In the genomic region with DNA sequence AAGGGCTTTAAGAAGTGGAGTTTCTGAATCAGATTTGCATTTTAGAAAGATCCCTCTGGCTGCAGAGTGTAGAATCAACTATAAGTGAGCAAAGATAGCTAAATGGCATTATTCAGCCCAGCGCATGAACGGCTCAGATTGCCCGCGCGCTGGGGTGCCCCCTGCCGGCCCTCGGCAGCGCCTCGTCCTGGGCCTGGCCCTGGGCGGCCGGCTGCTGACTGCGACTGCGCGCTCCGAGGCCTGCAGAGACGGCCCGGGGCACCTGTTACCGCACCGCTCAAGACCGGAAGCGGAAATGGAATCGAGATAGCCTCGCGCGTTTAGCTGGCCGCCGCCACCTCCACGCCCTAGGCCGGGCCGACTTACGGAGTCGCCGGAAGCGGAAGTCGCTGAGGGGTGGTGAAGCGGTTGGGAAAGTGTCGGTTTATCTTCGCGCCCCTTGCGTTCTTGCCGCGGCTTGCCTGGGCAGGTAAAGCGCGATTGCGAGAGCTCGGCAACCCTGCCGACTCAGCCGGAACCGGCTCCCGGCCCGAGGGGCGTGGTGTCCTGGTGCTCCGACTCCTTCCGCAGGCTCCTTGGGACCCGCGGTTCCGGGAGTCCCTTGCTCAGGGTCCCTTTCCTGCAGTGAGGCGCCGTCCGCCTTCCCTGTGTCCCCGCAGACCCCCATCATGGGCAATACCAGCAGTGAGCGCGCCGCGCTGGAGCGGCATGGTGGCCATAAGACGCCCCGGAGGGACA, we compare ENCODE assay signal across 1 cellular context.
A peak's percentile ranks its signal among the peaks of the same experiment; 100 is the strongest.
TF ChIP-seq lines count a peak whose summit lies in the region.

A gene with protein sequence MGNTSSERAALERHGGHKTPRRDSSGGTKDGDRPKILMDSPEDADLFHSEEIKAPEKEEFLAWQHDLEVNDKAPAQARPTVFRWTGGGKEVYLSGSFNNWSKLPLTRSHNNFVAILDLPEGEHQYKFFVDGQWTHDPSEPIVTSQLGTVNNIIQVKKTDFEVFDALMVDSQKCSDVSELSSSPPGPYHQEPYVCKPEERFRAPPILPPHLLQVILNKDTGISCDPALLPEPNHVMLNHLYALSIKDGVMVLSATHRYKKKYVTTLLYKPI (plus strand): TSS at position 557 of the 738 bp plus-strand sequence. CDS start 112 bp downstream, at position 669.

TF ChIP-seq in HEK293, 187 proteins besides CTCF, POLR2A, EP300 and RAD21 (continued from another document and continues in another):
- TF ChIP-seq, protein P1, sequence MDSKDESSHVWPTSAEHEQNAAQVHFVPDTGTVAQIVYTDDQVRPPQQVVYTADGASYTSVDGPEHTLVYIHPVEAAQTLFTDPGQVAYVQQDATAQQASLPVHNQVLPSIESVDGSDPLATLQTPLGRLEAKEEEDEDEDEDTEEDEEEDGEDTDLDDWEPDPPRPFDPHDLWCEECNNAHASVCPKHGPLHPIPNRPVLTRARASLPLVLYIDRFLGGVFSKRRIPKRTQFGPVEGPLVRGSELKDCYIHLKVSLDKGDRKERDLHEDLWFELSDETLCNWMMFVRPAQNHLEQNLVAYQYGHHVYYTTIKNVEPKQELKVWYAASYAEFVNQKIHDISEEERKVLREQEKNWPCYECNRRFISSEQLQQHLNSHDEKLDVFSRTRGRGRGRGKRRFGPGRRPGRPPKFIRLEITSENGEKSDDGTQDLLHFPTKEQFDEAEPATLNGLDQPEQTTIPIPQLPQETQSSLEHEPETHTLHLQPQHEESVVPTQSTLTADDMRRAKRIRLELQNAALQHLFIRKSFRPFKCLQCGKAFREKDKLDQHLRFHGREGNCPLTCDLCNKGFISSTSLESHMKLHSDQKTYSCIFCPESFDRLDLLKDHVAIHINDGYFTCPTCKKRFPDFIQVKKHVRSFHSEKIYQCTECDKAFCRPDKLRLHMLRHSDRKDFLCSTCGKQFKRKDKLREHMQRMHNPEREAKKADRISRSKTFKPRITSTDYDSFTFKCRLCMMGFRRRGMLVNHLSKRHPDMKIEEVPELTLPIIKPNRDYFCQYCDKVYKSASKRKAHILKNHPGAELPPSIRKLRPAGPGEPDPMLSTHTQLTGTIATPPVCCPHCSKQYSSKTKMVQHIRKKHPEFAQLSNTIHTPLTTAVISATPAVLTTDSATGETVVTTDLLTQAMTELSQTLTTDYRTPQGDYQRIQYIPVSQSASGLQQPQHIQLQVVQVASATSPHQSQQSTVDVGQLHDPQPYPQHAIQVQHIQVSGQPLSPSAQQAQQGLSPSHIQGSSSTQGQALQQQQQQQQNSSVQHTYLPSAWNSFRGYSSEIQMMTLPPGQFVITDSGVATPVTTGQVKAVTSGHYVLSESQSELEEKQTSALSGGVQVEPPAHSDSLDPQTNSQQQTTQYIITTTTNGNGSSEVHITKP (tag by site-specific recombination; IDR thresholded peaks at IDR 0.05): peak; percentile 73
- TF ChIP-seq TRIM28 (IDR thresholded peaks at IDR 0.05; ENCODE audit: borderline replicate concordance, low read length) (peak; percentile 50; the same call in 1 of the 2 replicates), SP3 (tag by site-specific recombination; IDR thresholded peaks at IDR 0.05) (peak; percentile 76), ZNF791 (tag by site-specific recombination; IDR thresholded peaks at IDR 0.05) (no peak), ZNF266 (tag by site-specific recombination; IDR thresholded peaks at IDR 0.05; ENCODE audit: low read depth) (no peak), EGR2 (tag by site-specific recombination; IDR thresholded peaks at IDR 0.05; ENCODE audit: low read depth) (no peak; the same call in 1 of the 2 replicates), SP2 (tag by site-specific recombination; IDR thresholded peaks at IDR 0.05) (peak; percentile 98), OSR2 (tag by site-specific recombination; IDR thresholded peaks at IDR 0.05) (no peak), SCRT2 (tag by site-specific recombination; IDR thresholded peaks at IDR 0.05) (peak; percentile 100), ZNF561 (tag by site-specific recombination; IDR thresholded peaks at IDR 0.05; ENCODE audit: borderline replicate concordance) (no peak), ZNF664 (tag by site-specific recombination; IDR thresholded peaks at IDR 0.05) (no peak), MZF1 (tag by site-specific recombination; IDR thresholded peaks at IDR 0.05; ENCODE audit: borderline replicate concordance) (no peak), KLF7 (tag by site-specific recombination; IDR thresholded peaks at IDR 0.05; ENCODE audit: borderline replicate concordance) (0 out of 2 replicates have a peak, but pooled peaks have one; percentile 45), HOXC10 (CRISPR knock-in tag; IDR thresholded peaks at IDR 0.05) (no peak), ZNF175 (tag by site-specific recombination; IDR thresholded peaks at IDR 0.05) (no peak), ZNF10 (tag by site-specific recombination; IDR thresholded peaks at IDR 0.05) (0 out of 2 replicates have a peak, but pooled peaks have one; percentile 13), GLIS1 (tag by site-specific recombination; IDR thresholded peaks at IDR 0.05) (peak; percentile 23; the same call in 1 of the 2 replicates), IKZF3 (tag by site-specific recombination; IDR thresholded peaks at IDR 0.05) (0 out of 2 replicates have a peak, but pooled peaks have one; percentile 8), ZNF324 (tag by site-specific recombination; IDR thresholded peaks at IDR 0.05) (no peak; the same call in 1 of the 2 replicates), GLIS2 (tag by site-specific recombination; IDR thresholded peaks at IDR 0.05) (peak; percentile 44; the same call in 1 of the 2 replicates), ZSCAN30 (tag by site-specific recombination; IDR thresholded peaks at IDR 0.05) (peak; percentile 5)
- TF ChIP-seq, protein P2, sequence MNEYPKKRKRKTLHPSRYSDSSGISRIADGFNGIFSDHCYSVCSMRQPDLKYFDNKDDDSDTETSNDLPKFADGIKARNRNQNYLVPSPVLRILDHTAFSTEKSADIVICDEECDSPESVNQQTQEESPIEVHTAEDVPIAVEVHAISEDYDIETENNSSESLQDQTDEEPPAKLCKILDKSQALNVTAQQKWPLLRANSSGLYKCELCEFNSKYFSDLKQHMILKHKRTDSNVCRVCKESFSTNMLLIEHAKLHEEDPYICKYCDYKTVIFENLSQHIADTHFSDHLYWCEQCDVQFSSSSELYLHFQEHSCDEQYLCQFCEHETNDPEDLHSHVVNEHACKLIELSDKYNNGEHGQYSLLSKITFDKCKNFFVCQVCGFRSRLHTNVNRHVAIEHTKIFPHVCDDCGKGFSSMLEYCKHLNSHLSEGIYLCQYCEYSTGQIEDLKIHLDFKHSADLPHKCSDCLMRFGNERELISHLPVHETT (tag by site-specific recombination; IDR thresholded peaks at IDR 0.05): no peak
- TF ChIP-seq, protein P3, sequence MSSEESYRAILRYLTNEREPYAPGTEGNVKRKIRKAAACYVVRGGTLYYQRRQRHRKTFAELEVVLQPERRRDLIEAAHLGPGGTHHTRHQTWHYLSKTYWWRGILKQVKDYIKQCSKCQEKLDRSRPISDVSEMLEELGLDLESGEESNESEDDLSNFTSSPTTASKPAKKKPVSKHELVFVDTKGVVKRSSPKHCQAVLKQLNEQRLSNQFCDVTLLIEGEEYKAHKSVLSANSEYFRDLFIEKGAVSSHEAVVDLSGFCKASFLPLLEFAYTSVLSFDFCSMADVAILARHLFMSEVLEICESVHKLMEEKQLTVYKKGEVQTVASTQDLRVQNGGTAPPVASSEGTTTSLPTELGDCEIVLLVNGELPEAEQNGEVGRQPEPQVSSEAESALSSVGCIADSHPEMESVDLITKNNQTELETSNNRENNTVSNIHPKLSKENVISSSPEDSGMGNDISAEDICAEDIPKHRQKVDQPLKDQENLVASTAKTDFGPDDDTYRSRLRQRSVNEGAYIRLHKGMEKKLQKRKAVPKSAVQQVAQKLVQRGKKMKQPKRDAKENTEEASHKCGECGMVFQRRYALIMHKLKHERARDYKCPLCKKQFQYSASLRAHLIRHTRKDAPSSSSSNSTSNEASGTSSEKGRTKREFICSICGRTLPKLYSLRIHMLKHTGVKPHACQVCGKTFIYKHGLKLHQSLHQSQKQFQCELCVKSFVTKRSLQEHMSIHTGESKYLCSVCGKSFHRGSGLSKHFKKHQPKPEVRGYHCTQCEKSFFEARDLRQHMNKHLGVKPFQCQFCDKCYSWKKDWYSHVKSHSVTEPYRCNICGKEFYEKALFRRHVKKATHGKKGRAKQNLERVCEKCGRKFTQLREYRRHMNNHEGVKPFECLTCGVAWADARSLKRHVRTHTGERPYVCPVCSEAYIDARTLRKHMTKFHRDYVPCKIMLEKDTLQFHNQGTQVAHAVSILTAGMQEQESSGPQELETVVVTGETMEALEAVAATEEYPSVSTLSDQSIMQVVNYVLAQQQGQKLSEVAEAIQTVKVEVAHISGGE (tag by site-specific recombination; conservative IDR thresholded peaks at IDR 0.05; ENCODE audit: low read depth): peak; percentile 98
- TF ChIP-seq, protein P4, sequence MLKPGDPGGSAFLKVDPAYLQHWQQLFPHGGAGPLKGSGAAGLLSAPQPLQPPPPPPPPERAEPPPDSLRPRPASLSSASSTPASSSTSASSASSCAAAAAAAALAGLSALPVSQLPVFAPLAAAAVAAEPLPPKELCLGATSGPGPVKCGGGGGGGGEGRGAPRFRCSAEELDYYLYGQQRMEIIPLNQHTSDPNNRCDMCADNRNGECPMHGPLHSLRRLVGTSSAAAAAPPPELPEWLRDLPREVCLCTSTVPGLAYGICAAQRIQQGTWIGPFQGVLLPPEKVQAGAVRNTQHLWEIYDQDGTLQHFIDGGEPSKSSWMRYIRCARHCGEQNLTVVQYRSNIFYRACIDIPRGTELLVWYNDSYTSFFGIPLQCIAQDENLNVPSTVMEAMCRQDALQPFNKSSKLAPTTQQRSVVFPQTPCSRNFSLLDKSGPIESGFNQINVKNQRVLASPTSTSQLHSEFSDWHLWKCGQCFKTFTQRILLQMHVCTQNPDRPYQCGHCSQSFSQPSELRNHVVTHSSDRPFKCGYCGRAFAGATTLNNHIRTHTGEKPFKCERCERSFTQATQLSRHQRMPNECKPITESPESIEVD (tag by site-specific recombination; IDR thresholded peaks at IDR 0.05): no peak
- TF ChIP-seq, protein P5, sequence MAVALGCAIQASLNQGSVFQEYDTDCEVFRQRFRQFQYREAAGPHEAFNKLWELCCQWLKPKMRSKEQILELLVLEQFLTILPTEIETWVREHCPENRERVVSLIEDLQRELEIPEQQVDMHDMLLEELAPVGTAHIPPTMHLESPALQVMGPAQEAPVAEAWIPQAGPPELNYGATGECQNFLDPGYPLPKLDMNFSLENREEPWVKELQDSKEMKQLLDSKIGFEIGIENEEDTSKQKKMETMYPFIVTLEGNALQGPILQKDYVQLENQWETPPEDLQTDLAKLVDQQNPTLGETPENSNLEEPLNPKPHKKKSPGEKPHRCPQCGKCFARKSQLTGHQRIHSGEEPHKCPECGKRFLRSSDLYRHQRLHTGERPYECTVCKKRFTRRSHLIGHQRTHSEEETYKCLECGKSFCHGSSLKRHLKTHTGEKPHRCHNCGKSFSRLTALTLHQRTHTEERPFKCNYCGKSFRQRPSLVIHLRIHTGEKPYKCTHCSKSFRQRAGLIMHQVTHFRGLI (tag by site-specific recombination; IDR thresholded peaks at IDR 0.05): no peak
- TF ChIP-seq, protein P6, sequence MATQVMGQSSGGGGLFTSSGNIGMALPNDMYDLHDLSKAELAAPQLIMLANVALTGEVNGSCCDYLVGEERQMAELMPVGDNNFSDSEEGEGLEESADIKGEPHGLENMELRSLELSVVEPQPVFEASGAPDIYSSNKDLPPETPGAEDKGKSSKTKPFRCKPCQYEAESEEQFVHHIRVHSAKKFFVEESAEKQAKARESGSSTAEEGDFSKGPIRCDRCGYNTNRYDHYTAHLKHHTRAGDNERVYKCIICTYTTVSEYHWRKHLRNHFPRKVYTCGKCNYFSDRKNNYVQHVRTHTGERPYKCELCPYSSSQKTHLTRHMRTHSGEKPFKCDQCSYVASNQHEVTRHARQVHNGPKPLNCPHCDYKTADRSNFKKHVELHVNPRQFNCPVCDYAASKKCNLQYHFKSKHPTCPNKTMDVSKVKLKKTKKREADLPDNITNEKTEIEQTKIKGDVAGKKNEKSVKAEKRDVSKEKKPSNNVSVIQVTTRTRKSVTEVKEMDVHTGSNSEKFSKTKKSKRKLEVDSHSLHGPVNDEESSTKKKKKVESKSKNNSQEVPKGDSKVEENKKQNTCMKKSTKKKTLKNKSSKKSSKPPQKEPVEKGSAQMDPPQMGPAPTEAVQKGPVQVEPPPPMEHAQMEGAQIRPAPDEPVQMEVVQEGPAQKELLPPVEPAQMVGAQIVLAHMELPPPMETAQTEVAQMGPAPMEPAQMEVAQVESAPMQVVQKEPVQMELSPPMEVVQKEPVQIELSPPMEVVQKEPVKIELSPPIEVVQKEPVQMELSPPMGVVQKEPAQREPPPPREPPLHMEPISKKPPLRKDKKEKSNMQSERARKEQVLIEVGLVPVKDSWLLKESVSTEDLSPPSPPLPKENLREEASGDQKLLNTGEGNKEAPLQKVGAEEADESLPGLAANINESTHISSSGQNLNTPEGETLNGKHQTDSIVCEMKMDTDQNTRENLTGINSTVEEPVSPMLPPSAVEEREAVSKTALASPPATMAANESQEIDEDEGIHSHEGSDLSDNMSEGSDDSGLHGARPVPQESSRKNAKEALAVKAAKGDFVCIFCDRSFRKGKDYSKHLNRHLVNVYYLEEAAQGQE (tag by site-specific recombination; IDR thresholded peaks at IDR 0.05): 0 out of 2 replicates have a peak, but pooled peaks have one; percentile 44
- TF ChIP-seq, protein P7, sequence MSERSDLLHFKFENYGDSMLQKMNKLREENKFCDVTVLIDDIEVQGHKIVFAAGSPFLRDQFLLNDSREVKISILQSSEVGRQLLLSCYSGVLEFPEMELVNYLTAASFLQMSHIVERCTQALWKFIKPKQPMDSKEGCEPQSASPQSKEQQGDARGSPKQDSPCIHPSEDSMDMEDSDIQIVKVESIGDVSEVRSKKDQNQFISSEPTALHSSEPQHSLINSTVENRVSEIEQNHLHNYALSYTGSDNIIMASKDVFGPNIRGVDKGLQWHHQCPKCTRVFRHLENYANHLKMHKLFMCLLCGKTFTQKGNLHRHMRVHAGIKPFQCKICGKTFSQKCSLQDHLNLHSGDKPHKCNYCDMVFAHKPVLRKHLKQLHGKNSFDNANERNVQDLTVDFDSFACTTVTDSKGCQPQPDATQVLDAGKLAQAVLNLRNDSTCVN (tag by site-specific recombination; optimal IDR thresholded peaks at IDR 0.05): peak; percentile 58
- TF ChIP-seq, protein P8, sequence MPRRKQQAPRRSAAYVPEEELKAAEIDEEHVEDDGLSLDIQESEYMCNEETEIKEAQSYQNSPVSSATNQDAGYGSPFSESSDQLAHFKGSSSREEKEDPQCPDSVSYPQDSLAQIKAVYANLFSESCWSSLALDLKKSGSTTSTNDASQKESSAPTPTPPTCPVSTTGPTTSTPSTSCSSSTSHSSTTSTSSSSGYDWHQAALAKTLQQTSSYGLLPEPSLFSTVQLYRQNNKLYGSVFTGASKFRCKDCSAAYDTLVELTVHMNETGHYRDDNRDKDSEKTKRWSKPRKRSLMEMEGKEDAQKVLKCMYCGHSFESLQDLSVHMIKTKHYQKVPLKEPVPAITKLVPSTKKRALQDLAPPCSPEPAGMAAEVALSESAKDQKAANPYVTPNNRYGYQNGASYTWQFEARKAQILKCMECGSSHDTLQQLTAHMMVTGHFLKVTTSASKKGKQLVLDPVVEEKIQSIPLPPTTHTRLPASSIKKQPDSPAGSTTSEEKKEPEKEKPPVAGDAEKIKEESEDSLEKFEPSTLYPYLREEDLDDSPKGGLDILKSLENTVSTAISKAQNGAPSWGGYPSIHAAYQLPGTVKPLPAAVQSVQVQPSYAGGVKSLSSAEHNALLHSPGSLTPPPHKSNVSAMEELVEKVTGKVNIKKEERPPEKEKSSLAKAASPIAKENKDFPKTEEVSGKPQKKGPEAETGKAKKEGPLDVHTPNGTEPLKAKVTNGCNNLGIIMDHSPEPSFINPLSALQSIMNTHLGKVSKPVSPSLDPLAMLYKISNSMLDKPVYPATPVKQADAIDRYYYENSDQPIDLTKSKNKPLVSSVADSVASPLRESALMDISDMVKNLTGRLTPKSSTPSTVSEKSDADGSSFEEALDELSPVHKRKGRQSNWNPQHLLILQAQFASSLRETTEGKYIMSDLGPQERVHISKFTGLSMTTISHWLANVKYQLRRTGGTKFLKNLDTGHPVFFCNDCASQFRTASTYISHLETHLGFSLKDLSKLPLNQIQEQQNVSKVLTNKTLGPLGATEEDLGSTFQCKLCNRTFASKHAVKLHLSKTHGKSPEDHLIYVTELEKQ (tag by site-specific recombination; IDR thresholded peaks at IDR 0.05; ENCODE audit: borderline replicate concordance): no peak
